Comparison of ENCODE assay signal across 18 cellular contexts in the genomic region with DNA sequence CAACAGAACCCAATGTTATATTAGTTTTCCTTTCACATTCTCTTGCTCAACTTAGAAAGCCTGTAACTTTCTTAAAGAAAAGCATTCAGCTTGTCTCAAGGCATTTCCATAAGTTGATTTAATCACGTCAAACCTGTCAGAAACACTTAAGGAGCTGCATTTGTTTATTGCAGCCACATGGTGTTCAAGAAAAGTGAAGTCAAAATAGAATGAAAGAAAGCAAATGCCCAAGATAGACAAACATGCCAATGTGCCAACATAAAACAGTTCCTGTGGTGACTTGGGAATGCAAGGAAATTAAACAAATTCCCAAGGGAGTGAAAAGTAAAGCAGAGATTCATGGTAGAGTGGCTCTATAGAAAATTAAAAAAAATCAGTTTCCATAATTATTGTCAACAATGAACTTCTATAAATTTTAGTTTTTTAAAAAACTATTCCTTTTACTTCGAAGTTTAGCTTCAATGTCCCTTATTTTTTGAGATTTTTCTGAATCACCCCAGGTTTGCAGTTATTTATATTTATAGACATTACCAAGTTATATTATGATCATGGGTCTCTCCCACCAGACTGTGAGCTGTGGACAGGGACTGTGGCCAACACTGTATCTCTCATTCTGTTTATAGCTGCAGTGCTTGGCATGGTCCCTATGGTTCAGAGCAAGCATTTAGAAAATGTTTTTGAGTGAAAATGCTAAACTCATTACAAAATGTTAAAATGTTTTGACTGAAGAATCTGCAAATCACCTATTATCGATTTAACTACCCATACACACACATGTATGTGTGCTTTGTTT.
DNase-seq lines count a peak whose midpoint lies in the region; ATAC-seq and TF ChIP-seq lines count a peak whose summit lies in the region.
"Had no signal": no experiment of that assay in that cellular context is flagged by ENCODE, and none has a peak within 500 bp of the region (broad histone marks: within the 10 kb centered on the region; RNA-seq: fewer than 3 reads in every experiment).

No MANE protein-coding gene starts in this region.

- TF ChIP-seq POLR2A in heart left ventricle (IDR thresholded peaks at IDR 0.05): no peak

- 58 to 69% (median 66%) methylated on average over 3 of the region's 3 CpGs for WGBS in heart left ventricle, 4 donors

- H3K9me3 ChIP-seq in heart left ventricle: no peaks in the 10 kb centered on the region
- H3K9me3 ChIP-seq: BLaER1 treated with 17β-estradiol and CSF1 and Interleukin-3, amounts not matched to agents 10 nM and 100 nM; HAP-1 had no signal

- no peaks in the 10 kb centered on the region for H3K27me3 ChIP-seq in heart left ventricle
- H3K27me3 ChIP-seq: BLaER1 treated with 17β-estradiol and CSF1 and Interleukin-3, amounts not matched to agents 10 nM and 100 nM had no signal

- H3K4me1 ChIP-seq in heart left ventricle: peaks cover 0 to 4% (median 0%) of the 10 kb centered on the region in 12 donors
- H3K4me1 ChIP-seq: HAP-1 had no signal

- TF ChIP-seq CTCF in heart left ventricle (IDR thresholded peaks at IDR 0.05) (no peak), retinal pigment epithelial cell (conservative IDR thresholded peaks at IDR 0.05; ENCODE audit: low read depth, low read length) (no peak)

- no peak overlapping the region for H3K4me3 ChIP-seq in heart left ventricle
- H3K4me3 ChIP-seq in retinal pigment epithelial cell (ENCODE audit: low read length): no peak overlapping the region
- H3K4me3 ChIP-seq: BLaER1 treated with 17β-estradiol and CSF1 and Interleukin-3, amounts not matched to agents 10 nM and 100 nM; HAP-1 had no signal

- H3K36me3 ChIP-seq in heart left ventricle: no peaks in the 10 kb centered on the region
- H3K36me3 ChIP-seq: BLaER1 treated with 17β-estradiol and CSF1 and Interleukin-3, amounts not matched to agents 10 nM and 100 nM; HAP-1 had no signal

- in situ Hi-C loops in SK-MEL-5 (cut with HindIII; ENCODE audit: low pct_unique_long_range_greater_than_20kb, low sequenced_read_pairs): no loop called here

- intact Hi-C loops in heart left ventricle (cut with DNase I) (no loop called here), left cardiac atrium (cut with DNase I) (no loop called here)

- DNase-seq in heart left ventricle (peak in 2 of 5 donors; percentile 19 to 26), left cardiac atrium (no peak), SK-MEL-5 (ENCODE audit: low read depth, low spot score) (peak; percentile 32), fibroblast of peridontal ligament (ENCODE audit: extremely low read depth) (peak; percentile 27), retinal pigment epithelial cell (ENCODE audit: low read depth) (peak; percentile 80), DMS79 (lab: John Stamatoyannopoulos, UW) (no peak), retina (no peak), NCI-H2107 treated with DMSO at 0.1 percent for 48 hours (lab: John Stamatoyannopoulos, UW; ENCODE audit: unreplicated experiment) (no peak)
- DNase-seq: 8988T; ACHN; CD4-positive, CD25-positive, alpha-beta regulatory T cell; DMS 273 treated with DMSO at 0.1 percent for 48 hours; DMS79 treated with DMSO at 0.1 percent for 48 hours; GDM1; GOT3 had no signal

- peak; percentile 74 to 91 (median 79) for ATAC-seq in heart left ventricle
- no peak for ATAC-seq in left cardiac atrium
- ATAC-seq: HepG2 had no signal

- H3K27ac ChIP-seq in heart left ventricle: no peak overlapping the region
- H3K27ac ChIP-seq: BLaER1 treated with 17β-estradiol and CSF1 and Interleukin-3, amounts not matched to agents 10 nM and 100 nM had no signal

Comparison
In these comparisons a context has a peak if more than half of its experiments do, and no peak if none do; other contexts are left out.
1. ATAC-seq: peak in heart left ventricle (4 of 4); none in left cardiac atrium (0 of 2).
2. DNase-seq: peak in SK-MEL-5 (single experiment), fibroblast of peridontal ligament (single experiment) and retinal pigment epithelial cell (single experiment); none in left cardiac atrium (single experiment), DMS79 (single experiment), retina (single experiment) and NCI-H2107 treated with DMSO at 0.1 percent for 48 hours (single experiment).